In the genomic region with DNA sequence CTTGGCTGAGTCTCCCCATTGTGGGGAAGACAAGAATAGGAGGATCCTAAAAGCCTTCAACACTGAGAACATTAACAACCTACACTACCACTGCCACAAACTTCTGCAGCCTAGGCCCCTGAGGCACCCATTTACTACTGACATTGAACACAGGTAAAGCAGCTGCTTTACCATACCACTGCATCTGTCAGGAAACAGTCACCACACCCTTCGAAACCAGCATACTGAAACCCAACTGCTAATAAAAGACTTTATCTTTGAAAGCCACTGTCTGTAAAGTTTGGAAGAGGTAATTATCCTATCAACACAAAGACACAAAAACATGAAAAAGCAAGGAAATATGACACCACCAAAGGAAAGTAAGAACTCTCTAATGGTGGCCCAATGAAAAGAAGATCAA, we compare ENCODE assay signal across 11 cellular contexts. TPM values are rescaled to one million over a fixed set of nuclear protein-coding genes. Genes with fewer than 3 reads are reported as not detected.
DNase-seq lines count a peak whose midpoint lies in the region; ATAC-seq, FAIRE-seq and TF ChIP-seq lines count a peak whose summit lies in the region.
"Had no signal": no experiment of that assay in that cellular context is flagged by ENCODE, and none has a peak within 500 bp of the region (broad histone marks: within the 10 kb centered on the region; RNA-seq: fewer than 3 reads in every experiment).

No MANE protein-coding gene starts in this region.

- H3K27me3 ChIP-seq in K562 (ENCODE audit: control insufficient read depth in 2 of 2, insufficient read depth in 2 of 2, low read length in 2 of 2): no peaks in the 10 kb centered on the region

- DNase-seq in GM18507 (ENCODE audit: extremely low spot score, insufficient read length, low read depth) (peak; percentile 28), K562 (ENCODE audit: extremely low read depth in 1 of 4, low spot score in 3 of 4) (peak in 2 of 4 experiments; percentile 47 to 73), NCI-H748 (lab: John Stamatoyannopoulos, UW; ENCODE audit: unreplicated experiment) (no peak), NCI-H748 treated with DMSO at 0.1 percent for 48 hours (lab: John Stamatoyannopoulos, UW) (no peak), kidney tubule cell (ENCODE audit: low spot score) (no peak)
- DNase-seq: NCI-H2081 treated with DMSO at 0.1 percent for 48 hours; SK-N-SH; stimulated activated CD8-positive, alpha-beta memory T cell treated with anti-CD3 and anti-CD28 coated beads, Interleukin-4, amount 100 ng/mL, for 48 hours had no signal

- WGBS in K562 (ENCODE audit: insufficient coverage, low coverage, missing lambda C conversion rate): 8% methylated on average over 1 of the region's 1 CpG

- H4K20me1 ChIP-seq in K562 (replicated peaks; ENCODE audit: control insufficient read depth, insufficient read depth, low read length): no peaks in the 10 kb centered on the region

- ATAC-seq in GM21360 (IDR thresholded peaks at IDR 0.05; ENCODE audit: unreplicated experiment) (peak; percentile 67), HG03159 (IDR thresholded peaks at IDR 0.05; ENCODE audit: unreplicated experiment) (peak; percentile 82), K562 (peak; percentile 73)

- intact Hi-C loops in K562 (cut with micrococcal nuclease): no loop called here

- H3K9ac ChIP-seq in K562 (ENCODE audit: insufficient read depth in 1 of 2, low read depth in 2 of 2, low read length in 2 of 2): no peak overlapping the region
- H3K9ac ChIP-seq: SK-N-SH had no signal

- in situ Hi-C loops in K562 (cut with MboI): no loop called here

- POLR2A ChIA-PET in K562 (lab: Yijun Ruan, JAX): interaction anchor here (0.8 to 1.5 kb wide), 3 partner anchors 13 to 150 kb away, joined by 3 to 5 read pairs (median 4); no protein-coding TSS in a partner anchor

- peaks cover 9% of the 10 kb centered on the region; the same call in 1 of the 2 replicates for H3K9me3 ChIP-seq in K562 (replicated peaks; ENCODE audit: control insufficient read depth, insufficient read depth, low read depth, low read length)

- no peak overlapping the region for H3K4me3 ChIP-seq in K562

- no peak for TF ChIP-seq CTCF in K562 (IDR thresholded peaks at IDR 0.05 in 2 of 3, conservative IDR thresholded peaks at IDR 0.05 in 1 of 3; ENCODE audit: insufficient read depth in 2 of 3, low read depth in 1 of 3, low read length in 3 of 3)

- H3K27ac ChIP-seq in K562 (ENCODE audit: extremely low read depth, low read depth, low read length): peak overlapping the region; percentile 58

- H3K4me2 ChIP-seq in K562 (ENCODE audit: insufficient read depth, low read length): peak overlapping the region; percentile 58
- H3K4me2 ChIP-seq: SK-N-SH had no signal

- H3K79me2 ChIP-seq in K562 (ENCODE audit: control insufficient read depth, insufficient read depth, low read length): peaks cover 62% of the 10 kb centered on the region

- TF ChIP-seq RAD21 in K562 (CRISPR knock-in tag; conservative IDR thresholded peaks at IDR 0.05 in 1 of 2, IDR thresholded peaks at IDR 0.05 in 1 of 2): no peak

- TF ChIP-seq POLR2A in K562 (conservative IDR thresholded peaks at IDR 0.05): no peak

- peak; percentile 23; the same call in 1 of the 2 replicates for TF ChIP-seq EP300 in K562 (IDR thresholded peaks at IDR 0.05; ENCODE audit: low read length)

- no peak overlapping the region for H2AFZ ChIP-seq in K562 (ENCODE audit: low read depth, low read length)

- H3K4me1 ChIP-seq in K562 (replicated peaks in 1 of 2; ENCODE audit: control insufficient read depth in 2 of 2, insufficient read depth in 2 of 2, low read length in 2 of 2): peaks cover 4 to 32% of the 10 kb centered on the region in 2 experiments; a peak in 4 of 5 replicates

- H3K36me3 ChIP-seq in K562 (ENCODE audit: control insufficient read depth, insufficient read depth, low read length): peaks cover 27% of the 10 kb centered on the region; the same call in 2 of the 3 replicates

- FAIRE-seq in GM18507 (lab: Jason Lieb, UNC) (peak; percentile 85), K562 (lab: Jason Lieb, UNC) (peak; percentile 85)
- FAIRE-seq: keratinocyte had no signal

- no peaks in the 10 kb centered on the region for H3K9me1 ChIP-seq in K562 (ENCODE audit: control insufficient read depth, insufficient read depth, low read length)

- CTCF ChIA-PET in K562 (lab: Yijun Ruan, JAX; ENCODE audit: low intra/inter-chr PET ratio): no interaction called here

- no TSS peak for BruUV-seq in K562 (replicated peaks; lab: Mats Ljungman, UMichigan)

TF ChIP-seq in K562, 482 proteins besides CTCF, POLR2A, EP300 and RAD21 (continues in another document):
- TF ChIP-seq, protein P1, sequence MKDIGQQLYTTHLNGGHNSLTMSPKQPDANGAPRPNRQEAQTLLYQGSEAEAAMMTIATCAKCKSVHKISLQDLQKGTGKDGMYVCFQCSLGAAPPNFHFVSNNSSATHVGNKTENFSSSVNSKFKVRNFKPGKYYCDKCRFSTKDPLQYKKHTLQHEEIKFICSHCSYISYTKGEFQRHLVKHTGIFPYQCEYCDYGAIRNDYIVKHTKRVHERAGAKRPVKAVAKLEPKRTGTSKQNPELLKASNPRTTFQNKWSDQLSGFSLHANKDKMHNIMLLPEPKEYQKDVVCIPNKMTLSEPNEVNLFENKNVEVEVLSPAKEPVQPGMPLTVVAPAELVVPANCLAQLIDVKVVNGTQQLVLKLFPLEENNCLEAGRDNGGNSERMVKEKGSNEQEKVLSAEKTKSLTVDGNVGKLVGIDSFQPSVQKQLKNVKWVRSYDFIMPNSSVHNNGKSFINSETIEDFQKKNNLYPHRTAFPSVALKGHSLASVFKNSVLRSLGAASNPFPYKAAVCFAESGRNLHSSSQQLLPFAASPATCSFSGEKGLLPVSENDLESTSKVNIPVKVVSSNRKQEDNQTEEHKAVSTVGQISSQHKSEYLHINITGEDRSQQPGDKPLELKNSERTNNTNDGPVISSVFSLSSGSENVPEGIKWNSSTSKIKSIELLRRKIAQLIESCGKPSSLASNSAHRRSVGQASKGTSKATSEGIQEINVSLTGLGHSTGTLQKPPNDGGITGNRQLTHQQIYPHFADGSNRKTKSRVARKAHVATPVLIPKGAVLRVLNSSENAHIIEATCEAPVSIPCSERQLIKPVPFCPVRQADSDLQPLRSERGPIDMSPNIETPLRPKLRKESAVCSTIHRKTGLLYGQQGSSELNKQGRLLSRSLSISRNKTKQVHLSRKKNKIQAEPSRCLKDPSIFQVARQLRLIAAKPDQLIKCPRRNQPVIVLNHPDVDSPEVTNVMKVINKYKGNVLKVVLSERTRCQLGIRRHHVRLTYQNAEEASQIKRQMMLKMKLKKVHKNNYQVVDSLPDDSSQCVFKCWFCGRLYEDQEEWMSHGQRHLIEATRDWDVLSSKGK (CRISPR knock-in tag; IDR thresholded peaks at IDR 0.05): no peak
- TF ChIP-seq ZNF449 (CRISPR knock-in tag; IDR thresholded peaks at IDR 0.05): no peak
- TF ChIP-seq SMAD4 (CRISPR knock-in tag; conservative IDR thresholded peaks at IDR 0.05): peak; percentile 53; the same call in 1 of the 2 replicates
- no peak for TF ChIP-seq U2AF2 (optimal IDR thresholded peaks at IDR 0.05; ENCODE audit: low read depth, low read length)
- no peak for TF ChIP-seq CBX5 (IDR thresholded peaks at IDR 0.05; ENCODE audit: borderline replicate concordance, low read depth)
- no peak for TF ChIP-seq GABPA (tag; conservative IDR thresholded peaks at IDR 0.05; ENCODE audit: low read depth)
- no peak for TF ChIP-seq ZNF57 (CRISPR knock-in tag; IDR thresholded peaks at IDR 0.05)
- TF ChIP-seq ZNF695 (CRISPR knock-in tag; IDR thresholded peaks at IDR 0.05): no peak
- TF ChIP-seq DPF2 (IDR thresholded peaks at IDR 0.05): peak; percentile 79
- TF ChIP-seq KLF6 (CRISPR knock-in tag; IDR thresholded peaks at IDR 0.05; ENCODE audit: borderline replicate concordance): no peak
- 0 out of 2 replicates have a peak, but pooled peaks have one; percentile 26 for TF ChIP-seq ZEB2 (IDR thresholded peaks at IDR 0.05)
- peak; percentile 29; the same call in 1 of the 2 replicates for TF ChIP-seq CXXC5 (CRISPR knock-in tag; IDR thresholded peaks at IDR 0.05)
- TF ChIP-seq SNRNP70 (optimal IDR thresholded peaks at IDR 0.05; ENCODE audit: low read depth, low read length): no peak
- no peak for TF ChIP-seq JUNB (CRISPR knock-in tag; conservative IDR thresholded peaks at IDR 0.05)
- peak; percentile 91 for TF ChIP-seq TCF3 (CRISPR knock-in tag; IDR thresholded peaks at IDR 0.05)
- TF ChIP-seq HNRNPL (IDR thresholded peaks at IDR 0.05; ENCODE audit: low read depth, low read length): no peak
- TF ChIP-seq FUS (optimal IDR thresholded peaks at IDR 0.05; ENCODE audit: low read depth, low read length): no peak
- no peak for TF ChIP-seq BCL6 (CRISPR knock-in tag; IDR thresholded peaks at IDR 0.05)

RNA-seq across cellular contexts. Expression of gene IFNAR1, which starts 7.4 kb away (rescaled TPM):
- total RNA-seq in K562 (2011; cell fraction: chromatin; rRNA removed; ENCODE audit: low replicate concordance): 7.7 and 20.5 TPM in 2 replicates
- 8.7 and 11.3 TPM in 2 replicates for total RNA-seq in K562 (2011; cell fraction: nucleolus; rRNA removed)
- 13.3 and 24.0 TPM in 2 replicates for total RNA-seq in K562 (2011; cell fraction: nucleoplasm; rRNA removed)
- 8.6 TPM in 2 replicates for total RNA-seq in K562 (2014; rRNA removed)
- 11.5 and 13.7 TPM in 2 replicates for total RNA-seq in K562 (2014; rRNA removed; fragmentation: Illumina TruSeq; extraction: Trizol)
- total RNA-seq in K562 (2015; rRNA removed; fragmentation: Illumina TruSeq; extraction: Trizol): 10.2 and 12.7 TPM in 2 replicates
- total RNA-seq in K562 (2021): 23.7 and 24.2 TPM in 2 replicates
- polyA plus RNA-seq in K562 (2011; rRNA removed): 10.4 and 10.8 TPM in 2 replicates
- 5.4 and 10.1 TPM in 2 replicates for polyA plus RNA-seq in K562 (2011; cell fraction: cytosol; rRNA removed)
- 2.8 and 3.5 TPM in 2 replicates for polyA plus RNA-seq in K562 (2011; cell fraction: nucleus; rRNA removed)
- 20.0 and 32.3 TPM in 2 replicates for polyA plus RNA-seq in K562 (2012)
- 17.2 and 20.9 TPM in 2 replicates for polyA plus RNA-seq in K562 (2014; fragmentation: Illumina TruSeq; extraction: Trizol)
- polyA plus RNA-seq in K562 (2014; fragmentation: Nextera tagmentation; extraction: Ambion mirVana): 10 to 100 TPM; 27.4 to 31.8 TPM
- polyA plus RNA-seq in K562 (2014; rRNA removed): 11.0 and 14.8 TPM in 2 replicates
- polyA minus RNA-seq in K562 (2011; rRNA and poly(A)+ RNA removed): 21.6 and 28.4 TPM in 2 replicates
- polyA minus RNA-seq in K562 (2011; cell fraction: cytosol; rRNA and poly(A)+ RNA removed): 10.5 and 11.9 TPM in 2 replicates
- polyA minus RNA-seq in K562 (2011; cell fraction: nucleus; rRNA and poly(A)+ RNA removed): 6.2 and 12.8 TPM in 2 replicates
